ENCODE assay signal across 8 cellular contexts in genomic region chr20:57596998-57597939, GRCh38. TPM values are rescaled to one million over a fixed set of nuclear protein-coding genes. Genes with fewer than 3 reads are reported as not detected.
DNase-seq lines count a peak whose midpoint lies in the region; ATAC-seq and TF ChIP-seq lines count a peak whose summit lies in the region.

No MANE protein-coding gene starts in this region.

- H3K27ac ChIP-seq in Peyer's patch: no peak overlapping the region
- no peak overlapping the region for H3K27ac ChIP-seq in tibial artery

- TF ChIP-seq CTCF in GM10266 (IDR thresholded peaks at IDR 0.05; ENCODE audit: control insufficient read depth, insufficient read depth, low read depth, missing control alignments): peak; percentile 92
- TF ChIP-seq CTCF in Peyer's patch (IDR thresholded peaks at IDR 0.05): peak; percentile 79 to 97 (median 93)
- TF ChIP-seq CTCF in fibroblast of villous mesenchyme (IDR thresholded peaks at IDR 0.05; ENCODE audit: insufficient read depth, low read depth, low read length): peak; percentile 81
- TF ChIP-seq CTCF in omental fat pad (IDR thresholded peaks at IDR 0.05): peak in 2 of 3 donors; percentile 85 to 87
- TF ChIP-seq CTCF in tibial artery (IDR thresholded peaks at IDR 0.05): peak; percentile 92 to 97

- H3K36me3 Mint-ChIP-seq in activated T-helper 17 cell treated with anti-CD3 and anti-CD28 coated beads, Interleukin-2, amount 50 U/mL, for 72 hours (ENCODE audit: low read depth): no peaks in the 10 kb centered on the region

- no peak overlapping the region for H3K4me3 Mint-ChIP-seq in activated T-helper 17 cell treated with anti-CD3 and anti-CD28 coated beads, Interleukin-2, amount 50 U/mL, for 72 hours

- H3K27me3 ChIP-seq in Peyer's patch: no peaks in the 10 kb centered on the region
- peaks cover 0 to 14% of the 10 kb centered on the region in 2 donors for H3K27me3 ChIP-seq in tibial artery

- H3K9me3 ChIP-seq in Peyer's patch (no peaks in the 10 kb centered on the region), tibial artery (no peaks in the 10 kb centered on the region)

- no peaks in the 10 kb centered on the region for H3K9me3 Mint-ChIP-seq in activated T-helper 17 cell treated with anti-CD3 and anti-CD28 coated beads, Interleukin-2, amount 50 U/mL, for 72 hours

- no peak for TF ChIP-seq POLR2A in Peyer's patch (IDR thresholded peaks at IDR 0.05)

- H3K27me3 Mint-ChIP-seq in activated T-helper 17 cell treated with anti-CD3 and anti-CD28 coated beads, Interleukin-2, amount 50 U/mL, for 72 hours: peaks cover 4% of the 10 kb centered on the region

- H3K36me3 ChIP-seq in Peyer's patch: no peaks in the 10 kb centered on the region
- no peaks in the 10 kb centered on the region for H3K36me3 ChIP-seq in tibial artery

- H3K4me3 ChIP-seq in Peyer's patch (peak overlapping the region in 3 of 4 donors; percentile 22 to 46 (median 31)), fibroblast of villous mesenchyme (ENCODE audit: low read depth, low read length) (no peak overlapping the region), tibial artery (peak overlapping the region in 1 of 2 donors; percentile 26)

- peaks cover 6% of the 10 kb centered on the region for H3K4me1 Mint-ChIP-seq in activated T-helper 17 cell treated with anti-CD3 and anti-CD28 coated beads, Interleukin-2, amount 50 U/mL, for 72 hours

- ATAC-seq in HG03108 (IDR thresholded peaks at IDR 0.05; ENCODE audit: unreplicated experiment): peak; percentile 53
- peak; percentile 72 for ATAC-seq in activated T-helper 17 cell treated with anti-CD3 and anti-CD28 coated beads, Interleukin-2, amount 50 U/mL, for 72 hours (replicated peaks)
- peak; percentile 35 for ATAC-seq in omental fat pad (ENCODE audit: low FRiP score)
- no peak for ATAC-seq in GM21515 (IDR thresholded peaks at IDR 0.05; ENCODE audit: unreplicated experiment)

- H3K4me1 ChIP-seq in Peyer's patch (peaks cover 0 to 26% (median 4%) of the 10 kb centered on the region in 4 donors), tibial artery (peaks cover 0 to 22% (median 7%) of the 10 kb centered on the region in 4 donors)

- DNase-seq in GM10266 (ENCODE audit: extremely low spot score) (peak; percentile 84), Peyer's patch (peak; percentile 75 to 89 (median 85)), fibroblast of villous mesenchyme (ENCODE audit: low read depth) (peak; percentile 28), omental fat pad (ENCODE audit: low spot score) (peak; percentile 67), tibial artery (peak; percentile 56 to 80)

- intact Hi-C loops in tibial artery (cut with DNase I; ENCODE audit: low total_unique reads): loop anchor here (1.0 kb wide), 1 partner anchor 613 kb away; no protein-coding TSS in a partner anchor

- no peak overlapping the region for H3K27ac Mint-ChIP-seq in activated T-helper 17 cell treated with anti-CD3 and anti-CD28 coated beads, Interleukin-2, amount 50 U/mL, for 72 hours

RNA-seq across cellular contexts. Expression of gene ZBP1, which starts 23.0 kb away (rescaled TPM):
- total RNA-seq in Peyer's patch (10 to 100 TPM in 1 of 4 donors, 1 to 10 TPM in 2, not detected in 1; 2.3 to 14.0 (median 9.8) TPM), fibroblast of villous mesenchyme (not detected in 2 replicates), omental fat pad (under 1 TPM in 3 of 4 donors, not detected in 1; 0.28 to 0.84 (median 0.56) TPM)
- total RNA-seq in activated T-helper 17 cell treated with anti-CD3 and anti-CD28 coated beads, Interleukin-2, amount 50 U/mL, for 72 hours: 1 to 10 TPM; 1.0 to 1.7 TPM

RNA-seq across cellular contexts. Expression of gene PCK1, which starts 36.4 kb away (rescaled TPM):
- total RNA-seq in Peyer's patch (1,000 to 10,000 TPM in 1 of 4 donors, 100 to 1,000 TPM in 2, 10 to 100 TPM in 1; 98.2 to 2,194 (median 572) TPM), fibroblast of villous mesenchyme (not detected in 2 replicates), omental fat pad (100 to 1,000 TPM; 103 to 386 (median 203) TPM)
- not detected for total RNA-seq in activated T-helper 17 cell treated with anti-CD3 and anti-CD28 coated beads, Interleukin-2, amount 50 U/mL, for 72 hours

Comparison
In these comparisons a context has a peak if more than half of its experiments do, and no peak if none do; other contexts are left out.
1. DNase-seq: peak in every context shown above with its lines; median percentile 85 in Peyer's patch; 84 in GM10266; 68 in tibial artery; 67 in omental fat pad; 28 in fibroblast of villous mesenchyme.
2. RNA of gene PCK1, which starts 36.4 kb away (total RNA-seq): 98.2 to 2,194 TPM in Peyer's patch and 103 to 386 TPM in omental fat pad; not detected in activated T-helper 17 cell treated with anti-CD3 and anti-CD28 coated beads, Interleukin-2, amount 50 U/mL, for 72 hours and not detected in fibroblast of villous mesenchyme; every median in the first group is over 10 times any median in the second.
3. Peak in every context shown above with its lines, with median percentiles within 50 percentile points of each other: CTCF ChIP-seq.